7 cellular contexts compared by ENCODE assay signal in the genomic region with DNA sequence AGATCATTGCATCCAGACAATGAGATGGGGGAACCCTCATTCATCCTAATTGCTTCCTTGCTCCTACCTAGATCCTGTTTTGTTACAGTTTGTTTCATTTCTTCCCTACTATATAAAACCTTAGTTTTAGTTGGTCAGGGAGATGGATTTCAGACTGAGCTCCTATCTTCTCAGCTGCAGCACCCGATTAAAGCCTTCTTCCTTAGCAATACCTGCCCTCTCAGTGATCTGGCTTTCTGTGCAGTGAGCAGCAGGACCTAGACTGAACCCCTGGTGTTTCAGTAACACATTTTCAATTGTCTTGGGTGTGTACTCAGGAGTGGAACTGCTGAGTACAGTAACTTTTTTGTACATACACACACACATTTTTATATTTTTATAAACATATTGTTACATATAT.
"Had no signal": no experiment of that assay in that cellular context is flagged by ENCODE, and none has a peak within 500 bp of the region (broad histone marks: within the 10 kb centered on the region; RNA-seq: fewer than 3 reads in every experiment).

No MANE protein-coding gene starts in this region.

- H3K27me3 Mint-ChIP-seq: IgD-negative memory B cell had no signal

- DNase-seq: IMR-90, KBM-7, KG1 had no signal

- H3K27ac Mint-ChIP-seq: IgD-negative memory B cell had no signal

- H3K9ac ChIP-seq: KMS-11 had no signal

- H3K4me1 Mint-ChIP-seq: IgD-negative memory B cell had no signal

- H3K27ac ChIP-seq: HL-60, KMS-11 had no signal

- FAIRE-seq: HTR-8/SVneo had no signal

- H3K4me2 ChIP-seq: KMS-11 had no signal
